In genomic region chr2:164703915-164704706, GRCh38 we compare ENCODE assay signal across 20 cellular contexts.
"Had no signal": no experiment of that assay in that cellular context is flagged by ENCODE, and none has a peak within 500 bp of the region (broad histone marks: within the 10 kb centered on the region; RNA-seq: fewer than 3 reads in every experiment).

No MANE protein-coding gene starts in this region.

- DNase-seq: activated CD4-positive, alpha-beta T cell treated with anti-CD3 and anti-CD28 coated beads for 1 hour; activated CD4-positive, alpha-beta T cell treated with anti-CD3 and anti-CD28 coated beads, Interleukin-2, amount 50 U/mL, for 1 hour; activated T-cell treated with anti-CD3 and anti-CD28 coated beads, Interleukin-2, amount 50 U/mL, for 1 hour; cerebellar nuclear complex; cortex of kidney; heart left ventricle; naive B cell; retina; stimulated activated CD4-positive, alpha-beta T cell treated with anti-CD3 and anti-CD28 coated beads, Interleukin-2, amount 100 ng/mL, for 48 hours; stimulated activated CD8-positive, alpha-beta memory T cell treated with anti-CD3 and anti-CD28 coated beads, Interleukin-4, amount 100 ng/mL, for 48 hours; stimulated activated naive B cell treated with anti-CD40 and anti-IgM and Interleukin-4, amounts not matched to agents 10 μg/mL and 1 μg/mL and 100 μg/mL, for 72 hours; T-cell; upper lobe of left lung; WERI-Rb-1 had no signal

- FAIRE-seq: astrocyte had no signal

- H3K9ac ChIP-seq: neural progenitor cell had no signal

- H3K36me3 ChIP-seq: neural progenitor cell, thoracic aorta, WERI-Rb-1 had no signal

- ATAC-seq: activated naive CD4-positive, alpha-beta T cell treated with anti-CD3 and anti-CD28 coated beads, Interleukin-2, amount 50 U/mL, for 72 hours; heart left ventricle; stimulated activated naive B cell treated with anti-CD40 and anti-IgM and Interleukin-4, amounts not matched to agents 10 μg/mL and 1 μg/mL and 100 μg/mL, for 72 hours; T-cell had no signal

- H3K27ac ChIP-seq: epithelial cell of prostate, heart left ventricle, neural progenitor cell, thoracic aorta, upper lobe of left lung, WERI-Rb-1 had no signal

- H3K27me3 ChIP-seq: heart left ventricle, neural progenitor cell, upper lobe of left lung had no signal

- H2AFZ ChIP-seq: neural progenitor cell had no signal

- H3K4me3 ChIP-seq: heart left ventricle, lung, neural progenitor cell, thoracic aorta, upper lobe of left lung had no signal

- H3K9me3 ChIP-seq: heart left ventricle, thoracic aorta, upper lobe of left lung had no signal

- H3K4me1 ChIP-seq: heart left ventricle, neural progenitor cell, upper lobe of left lung had no signal

- H3K4me2 ChIP-seq: neural progenitor cell had no signal
